In genomic region chr14:81533212-81533535, GRCh38 we compare ENCODE assay signal across 8 cellular contexts. TPM values are rescaled to one million over a fixed set of nuclear protein-coding genes. Genes with fewer than 3 reads are reported as not detected.
A peak's percentile ranks its signal among the peaks of the same experiment; 100 is the strongest.
DNase-seq lines count a peak whose midpoint lies in the region; ATAC-seq and TF ChIP-seq lines count a peak whose summit lies in the region.

No MANE protein-coding gene starts in this region.

- H3K4me1 Mint-ChIP-seq in activated CD4-positive, alpha-beta T cell treated with anti-CD3 and anti-CD28 coated beads, Interleukin-2, amount 10 ng/mL, durations not matched to agents 24 days and 14 days = peaks cover 37% of the 10 kb centered on the region

- intact Hi-C loops in activated CD4-positive, alpha-beta T cell treated with anti-CD3 and anti-CD28 coated beads, Interleukin-2, amount 10 ng/mL, durations not matched to agents 24 days and 14 days (cut with micrococcal nuclease) = loop anchor here (1.0 to 5.0 kb wide), 2 partner anchors 59 to 591 kb away; partner anchors contain the start of gene CEP128
- intact Hi-C loops in left lung (cut with DNase I) = no loop called here

- H3K4me3 Mint-ChIP-seq in activated CD4-positive, alpha-beta T cell treated with anti-CD3 and anti-CD28 coated beads, Interleukin-2, amount 10 ng/mL, durations not matched to agents 24 days and 14 days = peak overlapping the region; percentile 98

- peaks cover 6% of the 10 kb centered on the region for H3K36me3 Mint-ChIP-seq in activated CD4-positive, alpha-beta T cell treated with anti-CD3 and anti-CD28 coated beads, Interleukin-2, amount 10 ng/mL, durations not matched to agents 24 days and 14 days (ENCODE audit: low read depth)

- peak overlapping the region; percentile 75 to 97 for H3K4me3 ChIP-seq in left lung
- peak overlapping the region; percentile 82 for H3K4me3 ChIP-seq in thoracic aorta

- H3K9me3 ChIP-seq in left lung (peaks cover 0 to 4% of the 10 kb centered on the region in 2 donors), thoracic aorta (no peaks in the 10 kb centered on the region)

- ATAC-seq in left lung = no peak
- no peak for ATAC-seq in thoracic aorta (ENCODE audit: insufficient number of reproducible peaks, low FRiP score, low read depth)

- peak overlapping the region; percentile 53 for H3K27ac ChIP-seq in angular gyrus (ENCODE audit: low read depth, low read length)
- H3K27ac ChIP-seq in left lung = peak overlapping the region in 1 of 2 donors; percentile 76
- peak overlapping the region; percentile 54 to 62 for H3K27ac ChIP-seq in thoracic aorta

- H3K27me3 ChIP-seq in left lung (no peaks in the 10 kb centered on the region), thoracic aorta (replicated peaks; ENCODE audit: insufficient read depth) (no peaks in the 10 kb centered on the region)

- DNase-seq in activated CD4-positive, alpha-beta T cell treated with anti-CD3 and anti-CD28 coated beads, Interleukin-2, amount 10 ng/mL, durations not matched to agents 24 days and 14 days = no peak
- DNase-seq in activated CD4-positive, alpha-beta T cell treated with anti-CD3 and anti-CD28 coated beads, Interleukin-2, amount 50 U/mL, for 48 hours = no peak
- DNase-seq in left lung (no peak), thoracic aorta (ENCODE audit: low spot score) (no peak), T1000 (lab: John Stamatoyannopoulos, UW) (no peak), HCEC 1CT (no peak), DMS 273 treated with DMSO at 0.1 percent for 48 hours (lab: John Stamatoyannopoulos, UW) (no peak)

- H3K27ac Mint-ChIP-seq in activated CD4-positive, alpha-beta T cell treated with anti-CD3 and anti-CD28 coated beads, Interleukin-2, amount 10 ng/mL, durations not matched to agents 24 days and 14 days = peak overlapping the region; percentile 91

- TF ChIP-seq CTCF in left lung (IDR thresholded peaks at IDR 0.05) (no peak), thoracic aorta (IDR thresholded peaks at IDR 0.05) (no peak)

- H3K4me1 ChIP-seq in left lung = peaks cover 10 to 57% of the 10 kb centered on the region in 2 donors
- peaks cover 28 to 78% of the 10 kb centered on the region in 2 donors for H3K4me1 ChIP-seq in thoracic aorta (ENCODE audit: control insufficient read depth in 1 of 2, low read depth in 2 of 2)

- peaks cover 3% of the 10 kb centered on the region for H3K27me3 Mint-ChIP-seq in activated CD4-positive, alpha-beta T cell treated with anti-CD3 and anti-CD28 coated beads, Interleukin-2, amount 10 ng/mL, durations not matched to agents 24 days and 14 days

- peaks cover 5% of the 10 kb centered on the region for H3K9me3 Mint-ChIP-seq in activated CD4-positive, alpha-beta T cell treated with anti-CD3 and anti-CD28 coated beads, Interleukin-2, amount 10 ng/mL, durations not matched to agents 24 days and 14 days

- H3K36me3 ChIP-seq in left lung (no peaks in the 10 kb centered on the region), thoracic aorta (no peaks in the 10 kb centered on the region)

RNA-seq across cellular contexts. Expression of gene SEL1L, which starts 0.5 kb away (rescaled TPM):
- total RNA-seq in activated CD4-positive, alpha-beta T cell treated with anti-CD3 and anti-CD28 coated beads, Interleukin-2, amount 10 ng/mL, durations not matched to agents 24 days and 14 days = 57.4 and 58.8 TPM in 2 replicates
- total RNA-seq in left lung = 100 to 1,000 TPM in 1 of 2 donors, 10 to 100 TPM in 1; 99.7 to 112 TPM
- 10 to 100 TPM; 57.1 to 71.5 TPM for total RNA-seq in thoracic aorta
